12 cellular contexts compared by ENCODE assay signal in the genomic region with DNA sequence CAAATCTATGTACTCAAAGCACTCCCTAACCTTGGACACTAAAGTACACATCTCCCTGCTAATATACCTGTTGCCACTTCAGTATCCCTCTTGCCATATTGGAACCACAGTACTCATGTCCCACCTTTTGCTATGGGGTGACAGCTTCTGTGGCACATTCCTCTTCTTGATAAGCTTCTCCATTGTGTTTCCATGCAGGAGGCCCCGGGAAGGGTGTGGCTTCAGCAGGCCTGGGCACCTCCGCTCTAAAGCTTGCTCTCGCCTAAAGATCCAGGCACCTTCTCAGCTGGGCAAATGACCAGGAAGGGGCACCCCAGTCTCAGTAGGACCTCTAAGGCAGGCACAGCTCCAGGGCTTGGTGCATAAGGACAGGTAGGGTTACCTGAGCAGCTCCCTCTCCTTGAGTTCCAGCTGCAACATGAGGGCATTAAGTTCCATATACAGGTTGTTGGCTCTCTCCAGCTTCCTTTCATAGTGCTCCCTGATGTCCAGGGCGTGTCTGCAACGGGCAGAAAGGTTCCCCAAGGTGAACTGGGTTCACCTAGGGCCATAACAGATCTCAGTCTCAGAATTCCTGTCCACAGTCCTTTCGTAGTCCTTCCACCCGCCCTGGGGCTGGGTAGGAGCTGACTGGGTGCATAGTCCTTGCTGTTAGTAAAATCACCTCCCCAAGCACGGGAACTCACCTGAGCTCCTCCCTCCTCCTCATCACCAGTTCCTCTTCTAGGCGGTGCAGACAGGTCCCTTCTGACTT. TPM values are rescaled to one million over a fixed set of nuclear protein-coding genes. Genes with fewer than 3 reads are reported as not detected.
A peak's percentile ranks its signal among the peaks of the same experiment; 100 is the strongest.
DNase-seq lines count a peak whose midpoint lies in the region; ATAC-seq, FAIRE-seq and TF ChIP-seq lines count a peak whose summit lies in the region.
"Had no signal": no experiment of that assay in that cellular context is flagged by ENCODE, and none has a peak within 500 bp of the region (broad histone marks: within the 10 kb centered on the region; RNA-seq: fewer than 3 reads in every experiment).

No MANE protein-coding gene starts in this region.

- H3K9me3 ChIP-seq in CD4-positive, alpha-beta T cell (ENCODE audit: control insufficient read depth, low read length), result no peaks in the 10 kb centered on the region
- no peaks in the 10 kb centered on the region for H3K9me3 ChIP-seq in astrocyte (ENCODE audit: insufficient read depth, low read depth, low read length)

- peak overlapping the region; percentile 51 for H3K4me3 Mint-ChIP-seq in CD4-positive, alpha-beta T cell
- no peak overlapping the region for H3K4me3 Mint-ChIP-seq in astrocyte (ENCODE audit: unreplicated experiment)
- no peak overlapping the region for H3K4me3 Mint-ChIP-seq in mesothelial cell of epicardium

- intact Hi-C loops in CD4-positive, alpha-beta T cell (cut with DNase I, micrococcal nuclease), result no loop called here

- no peak for FAIRE-seq in astrocyte (lab: Jason Lieb, UNC)
- FAIRE-seq: islet of Langerhans, RCC 7860 had no signal

- H3K79me2 ChIP-seq in astrocyte (ENCODE audit: insufficient read depth, low read length), result peaks cover 20% of the 10 kb centered on the region

- peaks cover 20% of the 10 kb centered on the region for H3K4me1 ChIP-seq in astrocyte (ENCODE audit: insufficient read depth, low read length)

- H3K36me3 ChIP-seq in H7 (replicated peaks; ENCODE audit: control insufficient read depth, insufficient read depth, low read length) (peaks cover 32% of the 10 kb centered on the region), astrocyte (ENCODE audit: insufficient read depth, low read length) (peaks cover 42% of the 10 kb centered on the region)

- no peak overlapping the region for H3K9ac ChIP-seq in astrocyte (ENCODE audit: low read length)

- H3K4me3 ChIP-seq in H7 (ENCODE audit: insufficient read depth, low read depth, low read length), result no peak overlapping the region
- no peak overlapping the region for H3K4me3 ChIP-seq in astrocyte (ENCODE audit: insufficient read depth, low read depth, low read length)
- H3K4me3 ChIP-seq: skin epidermis had no signal

- H3K27me3 Mint-ChIP-seq in CD4-positive, alpha-beta T cell, result no peaks in the 10 kb centered on the region
- H3K27me3 Mint-ChIP-seq in astrocyte (ENCODE audit: low read depth, unreplicated experiment) (no peaks in the 10 kb centered on the region), mesothelial cell of epicardium (ENCODE audit: low read depth) (no peaks in the 10 kb centered on the region)

- H4K20me1 ChIP-seq in astrocyte (ENCODE audit: insufficient read depth, low read length), result peaks cover 84% of the 10 kb centered on the region

- CTCF ChIA-PET in CD4-positive, alpha-beta T cell (lab: Charles Lee), result interaction anchor here (0.7 to 2.4 kb wide), 2 partner anchors 10 to 25 kb away, joined by 3 to 9 read pairs; no protein-coding TSS in a partner anchor

- H3K27ac ChIP-seq in CD4-positive, alpha-beta T cell (ENCODE audit: low read depth, low read length), result no peak overlapping the region
- no peak overlapping the region for H3K27ac ChIP-seq in astrocyte (ENCODE audit: low read depth, low read length)

- no peak for DNase-seq in CD4-positive, alpha-beta T cell
- peak; percentile 59 for DNase-seq in H7
- no peak for DNase-seq in astrocyte (ENCODE audit: low read depth)
- DNase-seq in mesothelial cell of epicardium (ENCODE audit: low spot score in 2 of 2, unreplicated experiment in 2 of 2), result no peak
- DNase-seq in SKM-1 (lab: John Stamatoyannopoulos, UW; ENCODE audit: unreplicated experiment), result no peak
- DNase-seq in AG08396 (ENCODE audit: low spot score), result no peak

- H3K4me1 Mint-ChIP-seq in CD4-positive, alpha-beta T cell (ENCODE audit: low read depth), result peaks cover 11% of the 10 kb centered on the region
- peaks cover 28% of the 10 kb centered on the region for H3K4me1 Mint-ChIP-seq in astrocyte (ENCODE audit: low read depth, unreplicated experiment)
- H3K4me1 Mint-ChIP-seq in mesothelial cell of epicardium, result peaks cover 3% of the 10 kb centered on the region

- no peaks in the 10 kb centered on the region for H3K9me3 Mint-ChIP-seq in CD4-positive, alpha-beta T cell
- no peaks in the 10 kb centered on the region for H3K9me3 Mint-ChIP-seq in astrocyte (ENCODE audit: unreplicated experiment)
- no peaks in the 10 kb centered on the region for H3K9me3 Mint-ChIP-seq in mesothelial cell of epicardium

- ATAC-seq in CD4-positive, alpha-beta T cell (ENCODE audit: poor library complexity), result no peak
- no peak for ATAC-seq in HG02623 (IDR thresholded peaks at IDR 0.05; ENCODE audit: unreplicated experiment)
- ATAC-seq in GM21526 (IDR thresholded peaks at IDR 0.05; ENCODE audit: low FRiP score, unreplicated experiment), result no peak

- no peak overlapping the region for H2AFZ ChIP-seq in astrocyte (ENCODE audit: low read depth, low read length)

- POLR2A ChIA-PET in CD4-positive, alpha-beta T cell (lab: Charles Lee), result interaction anchor here (0.6 to 3.6 kb wide), 6 partner anchors 10 to 29 kb away, joined by 3 to 24 read pairs (median 5); partner anchors contain the start of genes MAP3K12 and TARBP2

- H3K36me3 Mint-ChIP-seq in CD4-positive, alpha-beta T cell (ENCODE audit: low read depth), result peaks cover 82% of the 10 kb centered on the region
- H3K36me3 Mint-ChIP-seq in astrocyte (ENCODE audit: low read depth, unreplicated experiment) (peaks cover 24% of the 10 kb centered on the region), mesothelial cell of epicardium (peaks cover 12% of the 10 kb centered on the region)

- no peak overlapping the region for H3K4me2 ChIP-seq in astrocyte (ENCODE audit: low read length)

- TF ChIP-seq CTCF in CD4-positive, alpha-beta T cell (IDR thresholded peaks at IDR 0.05), result no peak
- TF ChIP-seq CTCF in astrocyte (IDR thresholded peaks at IDR 0.05; ENCODE audit: insufficient read depth, low read depth, low read length) (no peak), mesothelial cell of epicardium (IDR thresholded peaks at IDR 0.05; ENCODE audit: unreplicated experiment) (no peak)

- no peaks in the 10 kb centered on the region for H3K27me3 ChIP-seq in CD4-positive, alpha-beta T cell (ENCODE audit: control insufficient read depth, insufficient read depth, low read length)
- H3K27me3 ChIP-seq in H7 (ENCODE audit: control insufficient read depth, insufficient read depth, low read length) (no peaks in the 10 kb centered on the region), astrocyte (ENCODE audit: insufficient read depth, low read length) (no peaks in the 10 kb centered on the region)

- peak overlapping the region; percentile 5 for H3K27ac Mint-ChIP-seq in CD4-positive, alpha-beta T cell
- H3K27ac Mint-ChIP-seq in astrocyte (ENCODE audit: unreplicated experiment) (peak overlapping the region; percentile 58), mesothelial cell of epicardium (peak overlapping the region; percentile 18)

RNA-seq across cellular contexts. Expression of gene MAP3K12, which starts 15.9 kb away (rescaled TPM):
- total RNA-seq in CD4-positive, alpha-beta T cell, result 10 to 100 TPM; 12.6 to 15.2 TPM
- 8.0 and 8.7 TPM in 2 replicates for total RNA-seq in H7 (2014; rRNA removed; shearing (Covaris generic))
- total RNA-seq in astrocyte (11.1 and 13.1 TPM in 2 replicates), mesothelial cell of epicardium (35.4 to 41.8 TPM (median 37.0 TPM) in 3 replicates)

RNA-seq across cellular contexts. Expression of gene TARBP2, which starts 17.7 kb away (rescaled TPM):
- 10 to 100 TPM; 21.7 to 22.4 TPM for total RNA-seq in CD4-positive, alpha-beta T cell
- 76.4 and 80.5 TPM in 2 replicates for total RNA-seq in H7 (2014; rRNA removed; shearing (Covaris generic))
- total RNA-seq in astrocyte (40.4 and 51.1 TPM in 2 replicates), mesothelial cell of epicardium (45.6 to 50.5 TPM (median 50.4 TPM) in 3 replicates)

RNA-seq across cellular contexts. Expression of gene NPFF, which starts 23.9 kb away (rescaled TPM):
- not detected for total RNA-seq in CD4-positive, alpha-beta T cell
- not detected in 2 replicates for total RNA-seq in H7 (2014; rRNA removed; shearing (Covaris generic))
- total RNA-seq in astrocyte (0.82 TPM in 1 of 2 replicates, not detected in the other), mesothelial cell of epicardium (not detected in 3 replicates)
- total RNA-seq: M059J had no signal

RNA-seq across cellular contexts. Expression of gene PCBP2, which starts 31.5 kb away (rescaled TPM):
- 1,000 to 10,000 TPM; 1,331 to 1,359 TPM for total RNA-seq in CD4-positive, alpha-beta T cell
- total RNA-seq in H7 (2014; rRNA removed; shearing (Covaris generic)), result 196 and 207 TPM in 2 replicates
- total RNA-seq in astrocyte (708 and 733 TPM in 2 replicates), mesothelial cell of epicardium (1,058 to 1,073 TPM (median 1,066 TPM) in 3 replicates)

RNA-seq across cellular contexts. Expression of gene PRR13, which starts 41.9 kb away (rescaled TPM):
- 100 to 1,000 TPM; 133 to 142 TPM for total RNA-seq in CD4-positive, alpha-beta T cell
- 87.1 and 130 TPM in 2 replicates for total RNA-seq in H7 (2014; rRNA removed; shearing (Covaris generic))
- total RNA-seq in astrocyte (159 and 190 TPM in 2 replicates), mesothelial cell of epicardium (74.1 to 87.4 TPM (median 76.2 TPM) in 3 replicates)

Comparison
In these comparisons a context has a peak if more than half of its experiments do, and no peak if none do; other contexts are left out.
1. H3K27ac Mint-ChIP-seq: peak in every context shown above with its lines; median percentile 58 in astrocyte; 18 in mesothelial cell of epicardium; 5 in CD4-positive, alpha-beta T cell.